In genomic region chr1:167737169-167737568, GRCh38 we compare ENCODE assay signal across 1 cellular context.
TF ChIP-seq lines count a peak whose summit lies in the region.

No MANE protein-coding gene starts in this region.

TF ChIP-seq in GM23338, 12 proteins besides CTCF, POLR2A, EP300 and RAD21 (continued from another document):
- TF ChIP-seq REST (IDR thresholded peaks at IDR 0.05; ENCODE audit: unreplicated experiment) (no peak), ETS1 (IDR thresholded peaks at IDR 0.05) (no peak), ZNF462 (CRISPR knock-in tag; IDR thresholded peaks at IDR 0.05) (no peak), EZH2 (IDR thresholded peaks at IDR 0.05; ENCODE audit: low read depth, unreplicated experiment) (no peak), NANOG (IDR thresholded peaks at IDR 0.05; ENCODE audit: borderline replicate concordance) (no peak), POLR2AphosphoS5 (IDR thresholded peaks at IDR 0.05; ENCODE audit: low read depth) (no peak), STAT1 (IDR thresholded peaks at IDR 0.05; ENCODE audit: unreplicated experiment) (no peak)
